13 cellular contexts compared by ENCODE assay signal in the genomic region with DNA sequence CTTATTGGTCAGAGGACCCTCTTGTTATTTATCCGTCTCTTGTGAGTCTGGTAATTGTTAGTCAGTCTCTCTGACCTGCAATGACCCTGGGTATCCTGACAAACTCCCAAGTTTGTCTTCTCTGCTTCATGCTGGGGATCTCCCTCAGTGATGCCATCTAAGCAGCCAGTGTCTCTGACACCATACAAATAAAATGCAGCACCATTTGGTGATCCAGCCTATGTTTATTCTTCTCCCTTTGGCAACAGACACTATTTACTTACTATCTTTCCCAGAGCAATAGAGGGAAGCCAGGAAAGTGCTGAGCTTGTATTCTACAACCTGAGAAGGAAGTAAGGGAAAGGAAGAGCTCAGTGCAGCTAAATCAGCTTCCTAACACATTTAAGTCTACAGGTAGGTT. TPM values are rescaled to one million over a fixed set of nuclear protein-coding genes. Genes with fewer than 3 reads are reported as not detected.
DNase-seq lines count a peak whose midpoint lies in the region; ATAC-seq and TF ChIP-seq lines count a peak whose summit lies in the region.
"Had no signal": no experiment of that assay in that cellular context is flagged by ENCODE, and none has a peak within 500 bp of the region (broad histone marks: within the 10 kb centered on the region; RNA-seq: fewer than 3 reads in every experiment).

No MANE protein-coding gene starts in this region.

- H3K4me1 ChIP-seq in Karpas-422 (ENCODE audit: low read length), result peaks cover 23% of the 10 kb centered on the region
- H3K4me1 ChIP-seq: uterus had no signal

- H3K27me3 Mint-ChIP-seq in activated T-helper 2 cell treated with anti-CD3 and anti-CD28 coated beads, Interferon-gamma antibody, Interleukin-2, Interleukin-4, amounts not matched to agents 10 μg/mL and 5 μg/mL and 100 μg/mL, durations not matched to agents 14 hours and 24 hours and 36 hours (ENCODE audit: low read depth), result no peaks in the 10 kb centered on the region
- H3K27me3 Mint-ChIP-seq: naive B cell had no signal

- H3K9me2 ChIP-seq in Karpas-422 (replicated peaks; ENCODE audit: insufficient read depth, low read length), result no peaks in the 10 kb centered on the region; the same call in 1 of the 2 replicates

- peaks cover 46% of the 10 kb centered on the region for H3K4me1 Mint-ChIP-seq in activated T-helper 2 cell treated with anti-CD3 and anti-CD28 coated beads, Interferon-gamma antibody, Interleukin-2, Interleukin-4, amounts not matched to agents 10 μg/mL and 5 μg/mL and 100 μg/mL, durations not matched to agents 14 hours and 24 hours and 36 hours (ENCODE audit: low read depth)

- H3K36me3 ChIP-seq in kidney epithelial cell (ENCODE audit: control insufficient read depth, insufficient read depth, low read length) (no peaks in the 10 kb centered on the region), Karpas-422 (ENCODE audit: insufficient read depth, low read length) (no peaks in the 10 kb centered on the region)
- H3K36me3 ChIP-seq: uterus had no signal

- H3K27ac ChIP-seq in Karpas-422 (ENCODE audit: low read length), result no peak overlapping the region
- H3K27ac ChIP-seq: uterus had no signal

- H3K36me3 Mint-ChIP-seq in activated T-helper 2 cell treated with anti-CD3 and anti-CD28 coated beads, Interferon-gamma antibody, Interleukin-2, Interleukin-4, amounts not matched to agents 10 μg/mL and 5 μg/mL and 100 μg/mL, durations not matched to agents 14 hours and 24 hours and 36 hours (ENCODE audit: low read depth), result peaks cover 37% of the 10 kb centered on the region

- no peaks in the 10 kb centered on the region for H4K20me1 ChIP-seq in Karpas-422 (ENCODE audit: insufficient read depth, low read depth, low read length)

- H3K9me3 Mint-ChIP-seq in activated T-helper 2 cell treated with anti-CD3 and anti-CD28 coated beads, Interferon-gamma antibody, Interleukin-2, Interleukin-4, amounts not matched to agents 10 μg/mL and 5 μg/mL and 100 μg/mL, durations not matched to agents 14 hours and 24 hours and 36 hours, result peaks cover 33% of the 10 kb centered on the region

- intact Hi-C loops in activated T-helper 2 cell treated with anti-CD3 and anti-CD28 coated beads, Interferon-gamma antibody, Interleukin-2, Interleukin-4, amounts not matched to agents 10 μg/mL and 5 μg/mL and 100 μg/mL, durations not matched to agents 14 hours and 24 hours and 36 hours (cut with micrococcal nuclease), result no loop called here

- no peaks in the 10 kb centered on the region for H3K79me2 ChIP-seq in Karpas-422 (ENCODE audit: low read length)

- H3K27me3 ChIP-seq in kidney epithelial cell (ENCODE audit: control insufficient read depth, insufficient read depth, low read length) (no peaks in the 10 kb centered on the region), Karpas-422 (ENCODE audit: low read length) (no peaks in the 10 kb centered on the region)
- H3K27me3 ChIP-seq: uterus had no signal

- TF ChIP-seq CTCF in kidney epithelial cell (IDR thresholded peaks at IDR 0.05; ENCODE audit: insufficient read depth, low read length, poor library complexity, severe bottlenecking), result no peak
- no peak for TF ChIP-seq CTCF in GM10266 (IDR thresholded peaks at IDR 0.05; ENCODE audit: control insufficient read depth, insufficient read depth, low read depth, missing control alignments)

- H3K9me3 ChIP-seq in Karpas-422 (ENCODE audit: low read length), result no peaks in the 10 kb centered on the region
- H3K9me3 ChIP-seq: uterus had no signal

- DNase-seq in AG20443 (ENCODE audit: low spot score) (peak; percentile 64), HT-29 (ENCODE audit: low spot score) (peak; percentile 23), kidney epithelial cell (ENCODE audit: low read depth) (peak; percentile 23), GM10266 (ENCODE audit: extremely low spot score) (no peak), Ammon's horn (ENCODE audit: low spot score) (no peak), Karpas-422 (no peak)
- no peak for DNase-seq in activated T-helper 2 cell treated with anti-CD3 and anti-CD28 coated beads, Interferon-gamma antibody, Interleukin-2, Interleukin-4, amounts not matched to agents 10 μg/mL and 5 μg/mL and 100 μg/mL, durations not matched to agents 14 hours and 24 hours and 36 hours (ENCODE audit: low spot score)
- DNase-seq: GDM1; naive B cell; stimulated activated CD4-positive, alpha-beta T cell treated with anti-CD3 and anti-CD28 coated beads, Interleukin-4, amount 100 ng/mL, for 1 hour; uterus had no signal

- H3K4me2 ChIP-seq in Karpas-422 (ENCODE audit: low read depth, low read length, poor library complexity, severe bottlenecking), result no peak overlapping the region

- H3K27ac Mint-ChIP-seq in activated T-helper 2 cell treated with anti-CD3 and anti-CD28 coated beads, Interferon-gamma antibody, Interleukin-2, Interleukin-4, amounts not matched to agents 10 μg/mL and 5 μg/mL and 100 μg/mL, durations not matched to agents 14 hours and 24 hours and 36 hours, result peak overlapping the region; percentile 19

- H3K9ac ChIP-seq in Karpas-422 (ENCODE audit: low read length), result no peak overlapping the region

- H2AFZ ChIP-seq in Karpas-422 (ENCODE audit: low read length), result no peak overlapping the region

- H3K4me3 ChIP-seq in kidney epithelial cell (ENCODE audit: low read depth, low read length) (no peak overlapping the region), Karpas-422 (ENCODE audit: low read length) (no peak overlapping the region)
- H3K4me3 ChIP-seq: K562, uterus had no signal

- H3K4me3 Mint-ChIP-seq in activated T-helper 2 cell treated with anti-CD3 and anti-CD28 coated beads, Interferon-gamma antibody, Interleukin-2, Interleukin-4, amounts not matched to agents 10 μg/mL and 5 μg/mL and 100 μg/mL, durations not matched to agents 14 hours and 24 hours and 36 hours (ENCODE audit: low read depth), result no peak overlapping the region

- no peak for ATAC-seq in GM21576 (IDR thresholded peaks at IDR 0.05; ENCODE audit: unreplicated experiment)
- ATAC-seq: K562 had no signal

RNA-seq across cellular contexts. Expression of gene SERPINE2, which starts 15.9 kb away (rescaled TPM):
- 1.9 and 5.6 TPM in 2 replicates for total RNA-seq in HT-29 (2014; rRNA removed; shearing (Covaris generic))
- total RNA-seq in activated T-helper 2 cell treated with anti-CD3 and anti-CD28 coated beads, Interferon-gamma antibody, Interleukin-2, Interleukin-4, amounts not matched to agents 10 μg/mL and 5 μg/mL and 100 μg/mL, durations not matched to agents 14 hours and 24 hours and 36 hours, result 18.3 and 19.2 TPM in 2 replicates
- total RNA-seq in kidney epithelial cell, result 70.0 and 84.9 TPM in 2 replicates
- 6.8 and 14.5 TPM in 2 replicates for total RNA-seq in Karpas-422 (2014; rRNA removed; shearing (Covaris generic); ENCODE audit: low replicate concordance)

Comparison
In these comparisons a context has a peak if more than half of its experiments do, and no peak if none do; other contexts are left out.
1. DNase-seq: peak in AG20443 (single experiment), HT-29 (single experiment) and kidney epithelial cell (single experiment); none in activated T-helper 2 cell treated with anti-CD3 and anti-CD28 coated beads, Interferon-gamma antibody, Interleukin-2, Interleukin-4, amounts not matched to agents 10 μg/mL and 5 μg/mL and 100 μg/mL, durations not matched to agents 14 hours and 24 hours and 36 hours (single experiment), GM10266 (single experiment), Ammon's horn (single experiment) and Karpas-422 (single experiment).